Comparison of ENCODE assay signal across 8 cellular contexts in the genomic region with DNA sequence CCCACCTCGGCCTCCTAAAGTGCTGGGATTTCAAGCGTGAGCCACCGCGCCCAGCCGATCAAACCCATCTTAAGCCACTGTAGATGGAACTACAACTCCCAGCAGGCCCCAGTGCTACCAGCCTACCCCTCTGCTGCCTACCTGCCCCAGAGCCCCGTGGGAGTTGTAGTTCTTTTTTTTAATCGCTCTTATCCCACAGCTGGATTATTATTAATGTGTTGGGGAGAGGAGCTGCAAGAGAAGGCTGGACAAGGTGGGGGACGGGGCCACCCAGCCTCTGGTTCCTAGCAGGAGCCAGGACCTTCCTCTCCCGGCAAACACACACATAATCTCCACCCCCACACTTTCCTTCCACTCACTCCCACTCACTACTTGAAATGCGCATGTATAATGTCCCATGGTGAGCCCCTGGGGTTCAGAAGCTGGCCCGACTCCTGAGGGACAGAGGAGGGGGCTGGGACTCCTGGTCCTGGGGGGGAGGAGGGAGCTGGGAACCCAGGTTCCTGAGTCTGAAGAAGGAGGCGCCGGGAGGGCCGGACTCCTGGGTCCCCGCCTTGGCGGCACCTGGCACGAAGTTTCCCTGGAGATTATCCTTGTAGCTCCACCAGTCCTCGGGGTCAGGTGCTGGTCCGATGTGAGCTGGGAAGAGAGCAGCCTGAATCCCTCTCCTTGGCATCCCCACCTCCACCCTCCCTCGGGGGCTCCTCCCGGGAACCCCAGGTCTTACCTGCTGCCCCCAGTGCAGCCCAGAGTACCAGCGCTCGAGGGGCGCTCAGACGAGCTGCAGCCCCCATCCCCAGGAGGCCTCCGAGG. TPM values are rescaled to one million over a fixed set of nuclear protein-coding genes. Genes with fewer than 3 reads are reported as not detected.
DNase-seq lines count a peak whose midpoint lies in the region; ATAC-seq and TF ChIP-seq lines count a peak whose summit lies in the region.

No MANE protein-coding gene starts in this region.

- ATAC-seq in lower lobe of right lung: peak; percentile 85 to 86
- no peak for ATAC-seq in HG03342 (IDR thresholded peaks at IDR 0.05; ENCODE audit: unreplicated experiment)

- H3K27me3 ChIP-seq in duodenal mucosa (ENCODE audit: control insufficient read depth in 1 of 2, insufficient read depth in 2 of 2, low read length in 2 of 2) (no peaks in the 10 kb centered on the region), lower lobe of right lung (ENCODE audit: low read depth) (no peaks in the 10 kb centered on the region)

- H3K4me1 ChIP-seq in duodenal mucosa (ENCODE audit: control insufficient read depth in 1 of 2, insufficient read depth in 2 of 2, low read length in 2 of 2) (peaks cover 18 to 20% of the 10 kb centered on the region in 2 donors), lower lobe of right lung (peaks cover 19% of the 10 kb centered on the region)

- H3K9me3 ChIP-seq in duodenal mucosa (ENCODE audit: control insufficient read depth in 1 of 2, low read length in 2 of 2) (no peaks in the 10 kb centered on the region), lower lobe of right lung (no peaks in the 10 kb centered on the region)

- H3K27ac ChIP-seq in duodenal mucosa (ENCODE audit: low read depth, low read length) (peak overlapping the region; percentile 62), lower lobe of right lung (peak overlapping the region; percentile 83)

- peak overlapping the region; percentile 48 to 56 for H3K9ac ChIP-seq in duodenal mucosa (ENCODE audit: low read depth in 1 of 2, low read length in 2 of 2)

- peak overlapping the region; percentile 58 for H3K4me3 ChIP-seq in HFF-Myc (replicated peaks; ENCODE audit: low read depth, low read length)
- peak overlapping the region; percentile 67 to 74 for H3K4me3 ChIP-seq in duodenal mucosa (ENCODE audit: low read depth in 1 of 2, low read length in 2 of 2)
- H3K4me3 ChIP-seq in lower lobe of right lung: peak overlapping the region; percentile 63

- no peak for TF ChIP-seq CTCF in HFF-Myc (IDR thresholded peaks at IDR 0.05; ENCODE audit: low read depth, low read length, missing control alignments)
- no peak for TF ChIP-seq CTCF in lower lobe of right lung (IDR thresholded peaks at IDR 0.05)

- H3K36me3 ChIP-seq in duodenal mucosa (ENCODE audit: control insufficient read depth in 1 of 2, insufficient read depth in 2 of 2, low read length in 2 of 2): no peaks in the 10 kb centered on the region
- no peaks in the 10 kb centered on the region for H3K36me3 ChIP-seq in lower lobe of right lung

- intact Hi-C loops in lower lobe of right lung (cut with DNase I): no loop called here

- DNase-seq in C1 segment of cervical spinal cord (lab: John Stamatoyannopoulos, UW) (peak in 12 of 14 donors; percentile 49 to 82 (median 66)), HFF-Myc (ENCODE audit: extremely low read depth, low read depth) (no peak), NCI-H526 treated with DMSO at 0.1 percent for 48 hours (lab: John Stamatoyannopoulos, UW) (peak; percentile 36), lower lobe of right lung (peak; percentile 78)
- DNase-seq in activated CD4-positive, alpha-beta T cell treated with anti-CD3 and anti-CD28 coated beads, Interleukin-2, amount 50 U/mL, for 48 hours: peak; percentile 72 to 80
- peak; percentile 63 to 65 for DNase-seq in stimulated activated CD4-positive, alpha-beta T cell treated with anti-CD3 and anti-CD28 coated beads, Interleukin-4, amount 100 ng/mL, for 48 hours (ENCODE audit: low read depth in 2 of 2)

RNA-seq across cellular contexts. Expression of a gene that starts 0.9 kb away (rescaled TPM):
- total RNA-seq in lower lobe of right lung: 7.8 TPM

RNA-seq across cellular contexts. Expression of a gene that starts 7.9 kb away (rescaled TPM):
- total RNA-seq in lower lobe of right lung: 17.7 TPM

RNA-seq across cellular contexts. Expression of a gene that starts 25.7 kb away (rescaled TPM):
- 23.8 TPM for total RNA-seq in lower lobe of right lung

RNA-seq across cellular contexts. Expression of a gene that starts 26.1 kb away (rescaled TPM):
- 997 TPM for total RNA-seq in lower lobe of right lung

RNA-seq across cellular contexts. Expression of a gene that starts 27.8 kb away (rescaled TPM):
- total RNA-seq in lower lobe of right lung: 0.24 TPM
